1 cellular context compared by ENCODE assay signal in genomic region chr9:19201899-19202891, GRCh38.
TF ChIP-seq lines count a peak whose summit lies in the region.

No MANE protein-coding gene starts in this region.

TF ChIP-seq in HepG2, 621 proteins besides CTCF, POLR2A, EP300 and RAD21 (continued from another document and continues in another):
- no peak for TF ChIP-seq ZNF770 (CRISPR knock-in tag; IDR thresholded peaks at IDR 0.05)
- TF ChIP-seq TCF7 (IDR thresholded peaks at IDR 0.05; ENCODE audit: low read depth), result peak; percentile 98
- TF ChIP-seq ZUFSP (CRISPR knock-in tag; IDR thresholded peaks at IDR 0.05; ENCODE audit: borderline replicate concordance), result no peak
- no peak for TF ChIP-seq SOX6 (IDR thresholded peaks at IDR 0.05)
- TF ChIP-seq SOX6 (CRISPR knock-in tag; IDR thresholded peaks at IDR 0.05), result peak; percentile 97
- peak; percentile 60; the same call in 1 of the 2 replicates for TF ChIP-seq ZNF292 (CRISPR knock-in tag; IDR thresholded peaks at IDR 0.05; ENCODE audit: borderline replicate concordance, low read depth)
- TF ChIP-seq ZC3H13 (CRISPR knock-in tag; IDR thresholded peaks at IDR 0.05), result no peak
- no peak for TF ChIP-seq SALL2 (CRISPR knock-in tag; IDR thresholded peaks at IDR 0.05)
- TF ChIP-seq PPARG (CRISPR knock-in tag; conservative IDR thresholded peaks at IDR 0.05), result peak; percentile 91
- TF ChIP-seq AHDC1 (CRISPR knock-in tag; IDR thresholded peaks at IDR 0.05; ENCODE audit: borderline replicate concordance), result peak; percentile 68; the same call in 1 of the 2 replicates
- TF ChIP-seq GTF2F1 (IDR thresholded peaks at IDR 0.05; ENCODE audit: low read length), result no peak
- 0 out of 2 replicates have a peak, but pooled peaks have one; percentile 48 for TF ChIP-seq SNAPC5 (CRISPR knock-in tag; IDR thresholded peaks at IDR 0.05; ENCODE audit: borderline replicate concordance)
- no peak for TF ChIP-seq SMARCC2 (IDR thresholded peaks at IDR 0.05)
- no peak for TF ChIP-seq GABPA (IDR thresholded peaks at IDR 0.05; ENCODE audit: low read depth, low read length)
- TF ChIP-seq GABPA (CRISPR knock-in tag; IDR thresholded peaks at IDR 0.05; ENCODE audit: low read depth), result peak; percentile 52
- TF ChIP-seq, protein P1, sequence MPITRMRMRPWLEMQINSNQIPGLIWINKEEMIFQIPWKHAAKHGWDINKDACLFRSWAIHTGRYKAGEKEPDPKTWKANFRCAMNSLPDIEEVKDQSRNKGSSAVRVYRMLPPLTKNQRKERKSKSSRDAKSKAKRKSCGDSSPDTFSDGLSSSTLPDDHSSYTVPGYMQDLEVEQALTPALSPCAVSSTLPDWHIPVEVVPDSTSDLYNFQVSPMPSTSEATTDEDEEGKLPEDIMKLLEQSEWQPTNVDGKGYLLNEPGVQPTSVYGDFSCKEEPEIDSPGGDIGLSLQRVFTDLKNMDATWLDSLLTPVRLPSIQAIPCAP (CRISPR knock-in tag; IDR thresholded peaks at IDR 0.05; ENCODE audit: low read depth), result no peak
- no peak for TF ChIP-seq TBP (CRISPR knock-in tag; IDR thresholded peaks at IDR 0.05)
- TF ChIP-seq ZNF30 (CRISPR knock-in tag; IDR thresholded peaks at IDR 0.05), result no peak
- TF ChIP-seq RFX5 (IDR thresholded peaks at IDR 0.05; ENCODE audit: low read depth, low read length), result no peak
- peak; percentile 94 for TF ChIP-seq SOX5 (CRISPR knock-in tag; IDR thresholded peaks at IDR 0.05; ENCODE audit: borderline replicate concordance)
- TF ChIP-seq ZNF276 (CRISPR knock-in tag; IDR thresholded peaks at IDR 0.05; ENCODE audit: low read depth), result no peak
- peak; percentile 21 for TF ChIP-seq YY1 (IDR thresholded peaks at IDR 0.05; ENCODE audit: insufficient read depth, insufficient replicate concordance, low read depth, low read length)
- no peak for TF ChIP-seq ZNF558 (CRISPR knock-in tag; IDR thresholded peaks at IDR 0.05; ENCODE audit: borderline replicate concordance)
- peak; percentile 84 for TF ChIP-seq SNAPC2 (CRISPR knock-in tag; IDR thresholded peaks at IDR 0.05)
- no peak for TF ChIP-seq TRIM22 (IDR thresholded peaks at IDR 0.05)
- TF ChIP-seq, protein P2, sequence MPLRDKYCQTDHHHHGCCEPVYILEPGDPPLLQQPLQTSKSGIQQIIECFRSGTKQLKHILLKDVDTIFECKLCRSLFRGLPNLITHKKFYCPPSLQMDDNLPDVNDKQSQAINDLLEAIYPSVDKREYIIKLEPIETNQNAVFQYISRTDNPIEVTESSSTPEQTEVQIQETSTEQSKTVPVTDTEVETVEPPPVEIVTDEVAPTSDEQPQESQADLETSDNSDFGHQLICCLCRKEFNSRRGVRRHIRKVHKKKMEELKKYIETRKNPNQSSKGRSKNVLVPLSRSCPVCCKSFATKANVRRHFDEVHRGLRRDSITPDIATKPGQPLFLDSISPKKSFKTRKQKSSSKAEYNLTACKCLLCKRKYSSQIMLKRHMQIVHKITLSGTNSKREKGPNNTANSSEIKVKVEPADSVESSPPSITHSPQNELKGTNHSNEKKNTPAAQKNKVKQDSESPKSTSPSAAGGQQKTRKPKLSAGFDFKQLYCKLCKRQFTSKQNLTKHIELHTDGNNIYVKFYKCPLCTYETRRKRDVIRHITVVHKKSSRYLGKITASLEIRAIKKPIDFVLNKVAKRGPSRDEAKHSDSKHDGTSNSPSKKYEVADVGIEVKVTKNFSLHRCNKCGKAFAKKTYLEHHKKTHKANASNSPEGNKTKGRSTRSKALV (CRISPR knock-in tag; IDR thresholded peaks at IDR 0.05), result no peak
- TF ChIP-seq PLRG1 (conservative IDR thresholded peaks at IDR 0.05), result no peak
- TF ChIP-seq NFRKB (IDR thresholded peaks at IDR 0.05), result no peak
- no peak for TF ChIP-seq MEIS2 (CRISPR knock-in tag; IDR thresholded peaks at IDR 0.05)
- peak; percentile 53; the same call in 1 of the 2 replicates for TF ChIP-seq TGIF2 (CRISPR knock-in tag; IDR thresholded peaks at IDR 0.05)
- TF ChIP-seq SP5 (CRISPR knock-in tag; IDR thresholded peaks at IDR 0.05; ENCODE audit: borderline replicate concordance, low read depth), result peak; percentile 65; the same call in 1 of the 2 replicates
- no peak for TF ChIP-seq ZNF564 (CRISPR knock-in tag; IDR thresholded peaks at IDR 0.05)
- TF ChIP-seq ZNF672 (CRISPR knock-in tag; IDR thresholded peaks at IDR 0.05), result no peak
- TF ChIP-seq ARID5B (CRISPR knock-in tag; IDR thresholded peaks at IDR 0.05), result peak; percentile 93
- no peak for TF ChIP-seq TRIM24 (CRISPR knock-in tag; IDR thresholded peaks at IDR 0.05)
- TF ChIP-seq ZSCAN30 (CRISPR knock-in tag; IDR thresholded peaks at IDR 0.05), result no peak
- no peak for TF ChIP-seq MAFK (conservative IDR thresholded peaks at IDR 0.05 in 1 of 2, IDR thresholded peaks at IDR 0.05 in 1 of 2; ENCODE audit: low read length in 2 of 2)
- no peak for TF ChIP-seq HMGXB4 (CRISPR knock-in tag; IDR thresholded peaks at IDR 0.05; ENCODE audit: borderline replicate concordance in 1 of 2, low read depth in 1 of 2)
- TF ChIP-seq ZNF83 (CRISPR knock-in tag; IDR thresholded peaks at IDR 0.05; ENCODE audit: borderline replicate concordance), result no peak
